Comparison of ENCODE assay signal across 23 cellular contexts in the genomic region with DNA sequence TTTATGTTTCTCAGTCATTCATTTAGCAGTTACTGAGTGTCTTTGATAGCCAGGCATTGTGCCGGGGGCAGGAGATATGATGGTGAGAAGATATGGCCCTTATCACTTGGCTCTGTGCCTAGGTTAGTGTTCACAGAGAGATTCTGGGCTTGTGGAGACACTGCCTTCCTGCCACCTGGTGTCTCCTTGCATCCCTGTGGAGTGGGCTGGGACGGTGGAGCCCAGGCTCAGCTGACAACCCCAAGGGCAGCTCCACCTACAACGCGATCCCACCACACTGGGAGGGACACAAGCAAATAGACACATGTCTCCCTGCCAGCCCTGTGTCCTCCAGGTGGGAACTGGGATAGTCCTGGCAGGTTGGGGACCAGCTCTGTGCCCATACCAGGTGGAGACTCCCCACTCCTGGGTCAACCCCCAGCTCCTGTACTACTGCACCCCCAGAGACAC. TPM values are rescaled to one million over a fixed set of nuclear protein-coding genes. Genes with fewer than 3 reads are reported as not detected.
DNase-seq lines count a peak whose midpoint lies in the region; ATAC-seq and TF ChIP-seq lines count a peak whose summit lies in the region.
"Had no signal": no experiment of that assay in that cellular context is flagged by ENCODE, and none has a peak within 500 bp of the region (broad histone marks: within the 10 kb centered on the region; RNA-seq: fewer than 3 reads in every experiment).

No MANE protein-coding gene starts in this region.

- H3K4me3 ChIP-seq in Peyer's patch: no peak overlapping the region
- H3K4me3 ChIP-seq in gastroesophageal sphincter: no peak overlapping the region
- H3K4me3 ChIP-seq: ascending aorta, prostate gland, SJSA1, upper lobe of left lung had no signal

- peak in 75 of 76 experiments; percentile 46 to 97 (median 87) for DNase-seq in HUDEP-2 (lab: John Stamatoyannopoulos, UW; ENCODE audit: unreplicated experiment in 76 of 76)
- peak in 2 of 3 donors; percentile 64 to 76 for DNase-seq in Peyer's patch
- DNase-seq in epithelial cell of prostate (ENCODE audit: low read depth, low spot score): no peak
- peak; percentile 40 for DNase-seq in sciatic nerve (ENCODE audit: low spot score)
- no peak for DNase-seq in stimulated activated CD4-positive, alpha-beta T cell treated with anti-CD3 and anti-CD28 coated beads, Interleukin-2, amount 100 ng/mL, for 24 hours
- DNase-seq in DMS79 (lab: John Stamatoyannopoulos, UW): no peak
- DNase-seq: activated CD4-positive, alpha-beta memory T cell treated with anti-CD3 and anti-CD28 coated beads, Interleukin-2, amount 10 ng/mL, durations not matched to agents 7 days and 5 days; activated CD4-positive, CD25-positive, alpha-beta regulatory T cell; activated naive CD4-positive, alpha-beta T cell treated with anti-CD3 and anti-CD28 coated beads, Interleukin-2, amount 50 U/mL, for 16 hours; activated T-cell treated with anti-CD3 and anti-CD28 coated beads, Interleukin-2, amount 50 U/mL, for 1 hour; CD8-positive, alpha-beta T cell; effector CD4-positive, alpha-beta T cell; NCI-H774; PC-3; stimulated activated CD4-positive, alpha-beta T cell treated with anti-CD3 and anti-CD28 coated beads, Interleukin-4, amount 100 ng/mL, for 1 hour; T-helper 2 cell had no signal

- no CpG with 5 or more reads among the region's 4 CpGs for WGBS in gastroesophageal sphincter (ENCODE audit: low coverage in 1 of 2), 2 donors

- TF ChIP-seq CTCF in Peyer's patch (IDR thresholded peaks at IDR 0.05): peak in 3 of 6 experiments; percentile 32 to 46 (median 34)
- no peak for TF ChIP-seq CTCF in gastroesophageal sphincter (IDR thresholded peaks at IDR 0.05)

- no peak overlapping the region for H3K27ac ChIP-seq in Peyer's patch
- H3K27ac ChIP-seq in epithelial cell of prostate: peak overlapping the region; percentile 97
- H3K27ac ChIP-seq in gastroesophageal sphincter: no peak overlapping the region
- H3K27ac ChIP-seq: ascending aorta, SJSA1, upper lobe of left lung had no signal

- H3K36me3 ChIP-seq in Peyer's patch: no peaks in the 10 kb centered on the region
- H3K36me3 ChIP-seq in gastroesophageal sphincter: no peaks in the 10 kb centered on the region
- H3K36me3 ChIP-seq: ascending aorta, prostate gland, SJSA1, upper lobe of left lung had no signal

- intact Hi-C loops in sciatic nerve (cut with DNase I): no loop called here

- TF ChIP-seq POLR2A in Peyer's patch (IDR thresholded peaks at IDR 0.05) (no peak), gastroesophageal sphincter (IDR thresholded peaks at IDR 0.05) (no peak)

- H3K9me3 ChIP-seq in Peyer's patch (no peaks in the 10 kb centered on the region), gastroesophageal sphincter (no peaks in the 10 kb centered on the region)
- H3K9me3 ChIP-seq: ascending aorta, prostate gland, SJSA1, upper lobe of left lung had no signal

- TF ChIP-seq EP300 in gastroesophageal sphincter (IDR thresholded peaks at IDR 0.05): no peak

- peaks cover 0 to 18% (median 0%) of the 10 kb centered on the region in 4 donors for H3K4me1 ChIP-seq in Peyer's patch
- peaks cover 0 to 13% (median 0%) of the 10 kb centered on the region in 3 donors for H3K4me1 ChIP-seq in gastroesophageal sphincter
- H3K4me1 ChIP-seq: ascending aorta, SJSA1 had no signal

- H3K27me3 ChIP-seq in Peyer's patch (no peaks in the 10 kb centered on the region), gastroesophageal sphincter (no peaks in the 10 kb centered on the region)
- H3K27me3 ChIP-seq: ascending aorta, SJSA1, upper lobe of left lung had no signal

- no peak for ATAC-seq in sciatic nerve
- ATAC-seq in gastroesophageal sphincter: no peak
- ATAC-seq in HG03135 (IDR thresholded peaks at IDR 0.05; ENCODE audit: unreplicated experiment): no peak
- ATAC-seq: CD8-positive, alpha-beta T cell; natural killer cell treated with Interleukin-12 subunit alpha and Interleukin-12 subunit beta and Interleukin-15 and Interleukin-18, amount 100 ng/mL, for 72 hours; PC-3 had no signal

RNA-seq across cellular contexts. Expression of a gene that starts 30.3 kb away (rescaled TPM):
- total RNA-seq in Peyer's patch (100 to 1,000 TPM; 202 to 663 (median 418) TPM), sciatic nerve (155 TPM), gastroesophageal sphincter (10 to 100 TPM; 32.2 to 66.2 (median 40.1) TPM)

RNA-seq across cellular contexts. Expression of a gene that starts 52.1 kb away (rescaled TPM):
- total RNA-seq in Peyer's patch (10 to 100 TPM; 41.1 to 64.4 (median 52.4) TPM), sciatic nerve (29.7 TPM), gastroesophageal sphincter (10 to 100 TPM; 36.3 to 47.3 (median 38.6) TPM)

Comparison
In these comparisons a context has a peak if more than half of its experiments do, and no peak if none do; other contexts are left out.
1. DNase-seq: peak in HUDEP-2 (75 of 76), Peyer's patch (2 of 3) and sciatic nerve (single experiment); none in epithelial cell of prostate (single experiment), stimulated activated CD4-positive, alpha-beta T cell treated with anti-CD3 and anti-CD28 coated beads, Interleukin-2, amount 100 ng/mL, for 24 hours (0 of 2) and DMS79 (single experiment).